Comparison of ENCODE assay signal across 28 cellular contexts in genomic region chr1:65233757-65234156, GRCh38.
"Had no signal": no experiment of that assay in that cellular context is flagged by ENCODE, and none has a peak within 500 bp of the region (broad histone marks: within the 10 kb centered on the region; RNA-seq: fewer than 3 reads in every experiment).

No MANE protein-coding gene starts in this region.

- H3K36me3 ChIP-seq: MG63 had no signal

- H3K27me3 ChIP-seq: MG63 had no signal

- H3K27ac ChIP-seq: SK-N-MC, VCaP had no signal

- H3K4me3 ChIP-seq: MG63, SK-N-MC had no signal

- FAIRE-seq: bronchial epithelial cell had no signal

- DNase-seq: activated CD4-positive, alpha-beta T cell treated with anti-CD3 and anti-CD28 coated beads for 1 hour; activated CD4-positive, alpha-beta T cell treated with anti-CD3 and anti-CD28 coated beads, Interleukin-2, amount 10 ng/mL, durations not matched to agents 24 days and 14 days; activated CD4-positive, alpha-beta T cell treated with anti-CD3 and anti-CD28 coated beads, Interleukin-2, amount 50 U/mL, for 4 hours; activated CD4-positive, CD25-positive, alpha-beta regulatory T cell; activated CD8-positive, alpha-beta T cell treated with anti-CD3 and anti-CD28 coated beads for 36 hours; activated gamma-delta T cell; activated naive CD4-positive, alpha-beta T cell treated with Interleukin-2 at 50 U/mL for 16 hours; activated T-cell treated with anti-CD3 and anti-CD28 coated beads, Interleukin-2, amount 50 U/mL, for 24 hours; anterior cingulate cortex; central memory CD4-positive, alpha-beta T cell; Kasumi-1; KG1; MG63; NCI-H1048; NCI-H1105 treated with DMSO at 0.1 percent for 48 hours; NCI-H1436; NCI-H1694; NCI-H1930; NCI-H2081 treated with DMSO at 0.1 percent for 48 hours; NCI-H226; NCI-H446 treated with DMSO at 0.1 percent for 48 hours; NCI-H524; NCI-H748 treated with DMSO at 0.1 percent for 48 hours; Right ventricle myocardium superior; T1000 had no signal

- ATAC-seq: activated CD8-positive, alpha-beta T cell treated with anti-CD3 and anti-CD28 coated beads for 36 hours had no signal
